ENCODE assay signal across 8 cellular contexts in genomic region chr19:14072535-14073231, GRCh38. TPM values are rescaled to one million over a fixed set of nuclear protein-coding genes. Genes with fewer than 3 reads are reported as not detected.
DNase-seq lines count a peak whose midpoint lies in the region; ATAC-seq and TF ChIP-seq lines count a peak whose summit lies in the region.

MISP3 (plus strand) TSS chr19:14072786; CDS start chr19:14073310, 524 bp downstream.

- H3K4me1 ChIP-seq in KMS-11 (ENCODE audit: low read depth, poor library complexity, severe bottlenecking): peaks cover 25% of the 10 kb centered on the region

- no peaks in the 10 kb centered on the region for H4K20me1 ChIP-seq in KMS-11 (ENCODE audit: insufficient read depth)

- ATAC-seq in esophagus mucosa: peak; percentile 30

- TF ChIP-seq CTCF in KMS-11 (conservative IDR thresholded peaks at IDR 0.05; ENCODE audit: low read depth, low read length) (no peak), nephron (IDR thresholded peaks at IDR 0.05; ENCODE audit: unreplicated experiment in 3 of 3) (no peak)

- peak within 1 kb of the TSS; percentile 96 to 97 (median 96) for H3K4me3 Mint-ChIP-seq in nephron

- H2AFZ ChIP-seq in KMS-11 (ENCODE audit: low read depth): peak within 1 kb of the TSS; percentile 96

- H3K79me2 ChIP-seq in KMS-11 (ENCODE audit: insufficient read depth, low read depth): no peaks in the 10 kb centered on the region

- DNase-seq in NCI-H1417 (lab: John Stamatoyannopoulos, UW) (peak; percentile 27 to 88 (median 86)), NCI-H1417 treated with DMSO at 0.1 percent for 48 hours (lab: John Stamatoyannopoulos, UW) (no peak), COLO829 (ENCODE audit: low spot score) (no peak), NCI-H1048 (lab: John Stamatoyannopoulos, UW) (no peak)
- peak; percentile 66 to 72 for DNase-seq in activated CD4-positive, alpha-beta T cell treated with anti-CD3 and anti-CD28 coated beads, Interleukin-2, amount 50 U/mL, for 48 hours

- H3K27ac Mint-ChIP-seq in nephron: peak within 1 kb of the TSS in 1 of 3 experiments; percentile 73

- H3K36me3 Mint-ChIP-seq in nephron (ENCODE audit: low read depth): no peaks in the 10 kb centered on the region

- H3K9me3 Mint-ChIP-seq in nephron: no peaks in the 10 kb centered on the region

- peak within 1 kb of the TSS; percentile 41; the same call in 1 of the 2 replicates for H3K27ac ChIP-seq in KMS-11

- peaks cover 4% of the 10 kb centered on the region for H3K4me1 Mint-ChIP-seq in nephron

- H3K36me3 ChIP-seq in KMS-11 (ENCODE audit: insufficient read depth): no peaks in the 10 kb centered on the region

- peak within 1 kb of the TSS; percentile 99 for H3K4me2 ChIP-seq in KMS-11

- peak within 1 kb of the TSS; percentile 45; the same call in 1 of the 2 replicates for H3K9ac ChIP-seq in KMS-11

- H3K27me3 ChIP-seq in KMS-11 (ENCODE audit: insufficient read depth, low read depth): peaks cover 4% of the 10 kb centered on the region; the same call in 1 of the 2 replicates

- peaks cover 8% of the 10 kb centered on the region for H3K27me3 Mint-ChIP-seq in nephron (ENCODE audit: low read depth)

- no peak within 1 kb of the TSS for H3K4me3 ChIP-seq in KMS-11 (IDR thresholded peaks at IDR 0.05; ENCODE audit: insufficient read depth, low read depth, low read length)

RNA-seq across cellular contexts. Expression of gene MISP3, which starts in this region (rescaled TPM):
- 3.4 TPM for total RNA-seq in esophagus mucosa

Comparison
In these comparisons a context has a peak if more than half of its experiments do, and no peak if none do; other contexts are left out.
1. DNase-seq: peak in NCI-H1417 (3 of 3) and activated CD4-positive, alpha-beta T cell treated with anti-CD3 and anti-CD28 coated beads, Interleukin-2, amount 50 U/mL, for 48 hours (2 of 2); none in NCI-H1417 treated with DMSO at 0.1 percent for 48 hours (single experiment), COLO829 (single experiment) and NCI-H1048 (single experiment).